7 cellular contexts compared by ENCODE assay signal in the genomic region with DNA sequence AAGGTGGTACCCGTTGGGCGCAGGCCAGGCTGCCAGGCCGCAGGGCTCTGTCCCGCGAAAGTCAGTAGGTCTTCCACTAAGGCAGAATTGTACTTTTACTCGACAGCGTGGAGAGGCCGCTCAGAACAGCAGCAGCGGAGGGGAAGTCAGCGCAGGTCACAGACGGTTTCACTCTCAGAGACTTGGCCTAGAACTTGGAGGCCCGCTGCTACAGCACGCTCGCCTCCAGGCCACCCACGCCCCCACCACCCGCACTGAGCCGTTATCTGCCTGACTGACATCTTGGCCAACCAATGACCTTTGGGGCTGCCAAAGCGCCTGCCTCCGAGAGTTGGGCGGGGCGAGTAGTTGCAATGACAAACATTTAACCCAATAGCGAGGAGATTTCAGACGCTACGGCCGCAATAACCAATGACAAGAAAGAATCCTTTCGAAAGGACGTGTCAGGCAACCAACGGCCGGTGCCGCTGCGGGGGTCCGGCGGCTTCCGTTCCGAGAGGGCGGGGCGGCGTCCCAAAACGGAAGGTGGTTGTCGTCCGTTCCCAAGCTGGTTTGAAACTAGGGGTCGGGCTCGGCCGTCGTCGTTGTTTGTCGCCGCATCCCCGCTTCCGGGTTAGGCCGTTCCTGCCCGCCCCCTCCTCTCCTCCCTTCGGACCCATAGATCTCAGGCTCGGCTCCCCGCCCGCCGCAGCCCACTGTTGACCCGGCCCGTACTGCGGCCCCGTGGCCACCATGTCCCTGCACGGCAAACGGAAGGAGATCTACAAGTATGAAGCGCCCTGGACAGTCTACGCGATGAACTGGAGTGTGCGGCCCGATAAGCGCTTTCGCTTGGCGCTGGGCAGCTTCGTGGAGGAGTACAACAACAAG. TPM values are rescaled to one million over a fixed set of nuclear protein-coding genes. Genes with fewer than 3 reads are reported as not detected.
A peak's percentile ranks its signal among the peaks of the same experiment; 100 is the strongest.
DNase-seq lines count a peak whose midpoint lies in the region; ATAC-seq and TF ChIP-seq lines count a peak whose summit lies in the region.

A gene with protein sequence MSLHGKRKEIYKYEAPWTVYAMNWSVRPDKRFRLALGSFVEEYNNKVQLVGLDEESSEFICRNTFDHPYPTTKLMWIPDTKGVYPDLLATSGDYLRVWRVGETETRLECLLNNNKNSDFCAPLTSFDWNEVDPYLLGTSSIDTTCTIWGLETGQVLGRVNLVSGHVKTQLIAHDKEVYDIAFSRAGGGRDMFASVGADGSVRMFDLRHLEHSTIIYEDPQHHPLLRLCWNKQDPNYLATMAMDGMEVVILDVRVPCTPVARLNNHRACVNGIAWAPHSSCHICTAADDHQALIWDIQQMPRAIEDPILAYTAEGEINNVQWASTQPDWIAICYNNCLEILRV (plus strand): TSS at position 532 of the 870 bp plus-strand sequence. CDS start 201 bp downstream, at position 733.

- peak within 1 kb of the TSS; percentile 93 for H3K27ac ChIP-seq in hepatocyte

- H4K20me1 ChIP-seq in hepatocyte (ENCODE audit: insufficient read depth, poor library complexity, severe bottlenecking), result peaks cover 39% of the 10 kb centered on the region

- peak within 1 kb of the TSS; percentile 100 for H3K4me3 ChIP-seq in hepatocyte

- H3K4me1 ChIP-seq in hepatocyte (ENCODE audit: insufficient read depth), result peaks cover 18% of the 10 kb centered on the region

- TF ChIP-seq CTCF in hepatocyte (IDR thresholded peaks at IDR 0.05; ENCODE audit: poor library complexity), result no peak

- H3K4me2 ChIP-seq in hepatocyte, result peak within 1 kb of the TSS; percentile 88

- peaks cover 54% of the 10 kb centered on the region for H3K79me2 ChIP-seq in hepatocyte

- H3K36me3 ChIP-seq in hepatocyte (replicated peaks; ENCODE audit: insufficient read depth, low read depth), result no peaks in the 10 kb centered on the region

- no peaks in the 10 kb centered on the region for H3K9me2 ChIP-seq in hepatocyte (replicated peaks; ENCODE audit: insufficient read depth)

- WGBS in hepatocyte (ENCODE audit: low lambda C conversion rate, missing lambda C conversion rate), result 2% methylated on average over 64 of the region's 72 CpGs

- peak; percentile 100 for DNase-seq in NCI-H2081 (lab: John Stamatoyannopoulos, UW)
- DNase-seq in T1000 (lab: John Stamatoyannopoulos, UW), result peak; percentile 100
- DNase-seq in astrocyte of the hippocampus (ENCODE audit: low read depth, low spot score), result peak; percentile 100
- DNase-seq in hepatocyte (ENCODE audit: low spot score), result peak; percentile 98
- DNase-seq in retina, result peak; percentile 98

- peak; percentile 85 for ATAC-seq in GM18508 (IDR thresholded peaks at IDR 0.05; ENCODE audit: insufficient read depth, unreplicated experiment)
- peak; percentile 90 for ATAC-seq in HG03025 (IDR thresholded peaks at IDR 0.05; ENCODE audit: low FRiP score, unreplicated experiment)

- H3K27me3 ChIP-seq in hepatocyte, result no peaks in the 10 kb centered on the region

- H2AFZ ChIP-seq in hepatocyte, result peak within 1 kb of the TSS; percentile 69

- no peaks in the 10 kb centered on the region for H3K9me3 ChIP-seq in hepatocyte (ENCODE audit: low read depth)

RNA-seq across cellular contexts. Expression of the gene that starts here (rescaled TPM):
- 47.6 and 53.0 TPM in 2 replicates for total RNA-seq in hepatocyte
- 56.5 and 57.2 TPM in 2 replicates for polyA plus RNA-seq in hepatocyte

Comparison
In these comparisons a context has a peak if more than half of its experiments do, and no peak if none do; other contexts are left out.
1. Peak in every context shown above with its lines: DNase-seq, ATAC-seq, H3K4me3 ChIP-seq and H3K27ac ChIP-seq.